8 cellular contexts compared by ENCODE assay signal in genomic region chr1:22930235-22930912, GRCh38. TPM values are rescaled to one million over a fixed set of nuclear protein-coding genes. Genes with fewer than 3 reads are reported as not detected.
DNase-seq lines count a peak whose midpoint lies in the region; ATAC-seq, FAIRE-seq and TF ChIP-seq lines count a peak whose summit lies in the region.

No MANE protein-coding gene starts in this region.

- H3K79me2 ChIP-seq in SK-N-SH (ENCODE audit: insufficient read depth) (no peaks in the 10 kb centered on the region), endothelial cell of umbilical vein (ENCODE audit: control insufficient read depth, insufficient read depth, low read length) (no peaks in the 10 kb centered on the region)

- peak; percentile 88 for TF ChIP-seq RAD21 in SK-N-SH (IDR thresholded peaks at IDR 0.05; ENCODE audit: low read length)

- H3K4me2 ChIP-seq in SK-N-SH (no peak overlapping the region), endothelial cell of umbilical vein (ENCODE audit: insufficient read depth, low read length) (no peak overlapping the region)

- POLR2A ChIA-PET in SK-N-SH (lab: Yijun Ruan, JAX) (no interaction called here), endothelial cell of umbilical vein (lab: Charles Lee) (no interaction called here)

- H3K27ac ChIP-seq in SK-N-SH (ENCODE audit: low read depth in 2 of 2, low read length in 1 of 2) (no peak overlapping the region), endothelial cell of umbilical vein (ENCODE audit: insufficient read depth, low read depth, low read length) (no peak overlapping the region), upper lobe of right lung (no peak overlapping the region)

- DNase-seq in D341Med (ENCODE audit: low spot score) = peak; percentile 88
- peak; percentile 12 for DNase-seq in HFFc6
- DNase-seq in SK-N-SH = peak; percentile 89
- peak; percentile 49 for DNase-seq in endothelial cell of umbilical vein (ENCODE audit: low read depth, low spot score)
- peak in 1 of 2 experiments; percentile 56 for DNase-seq in mesothelial cell of epicardium (ENCODE audit: low spot score in 2 of 2, unreplicated experiment in 2 of 2)
- peak; percentile 71 for DNase-seq in upper lobe of right lung

- TF ChIP-seq POLR2A in endothelial cell of umbilical vein (IDR thresholded peaks at IDR 0.05; ENCODE audit: low read depth, low read length) = no peak

- CTCF ChIA-PET in SK-N-SH (lab: Yijun Ruan, JAX) (interaction anchor here (0.5 to 5.9 kb wide), 40 partner anchors 9 to 513 kb away, joined by 3 to 70 read pairs (median 4); no protein-coding TSS in a partner anchor), endothelial cell of umbilical vein (lab: Charles Lee) (interaction anchor here (0.5 to 7.9 kb wide), 25 partner anchors 9 to 513 kb away, joined by 3 to 149 read pairs (median 5); no protein-coding TSS in a partner anchor)

- H3K4me1 Mint-ChIP-seq in HFFc6 (ENCODE audit: low read depth) (peaks cover 6% of the 10 kb centered on the region), mesothelial cell of epicardium (peaks cover 4% of the 10 kb centered on the region)

- no peak for TF ChIP-seq EP300 in SK-N-SH (IDR thresholded peaks at IDR 0.05; ENCODE audit: borderline replicate concordance in 1 of 2, low read depth in 1 of 2, low read length in 1 of 2)

- no peak overlapping the region for H3K4me3 Mint-ChIP-seq in HFFc6
- H3K4me3 Mint-ChIP-seq in mesothelial cell of epicardium = no peak overlapping the region

- peaks cover 43% of the 10 kb centered on the region for H3K27me3 Mint-ChIP-seq in HFFc6 (ENCODE audit: insufficient read depth)
- H3K27me3 Mint-ChIP-seq in mesothelial cell of epicardium (ENCODE audit: low read depth) = peaks cover 11% of the 10 kb centered on the region

- 23% methylated on average over 10 of the region's 11 CpGs for WGBS in SK-N-SH (ENCODE audit: low lambda C conversion rate)

- H3K9me3 ChIP-seq in SK-N-SH = no peaks in the 10 kb centered on the region
- no peaks in the 10 kb centered on the region for H3K9me3 ChIP-seq in endothelial cell of umbilical vein (replicated peaks; ENCODE audit: control insufficient read depth, insufficient read depth, low read length)
- H3K9me3 ChIP-seq in upper lobe of right lung = no peaks in the 10 kb centered on the region

- H3K27me3 ChIP-seq in SK-N-SH (ENCODE audit: insufficient read depth) = no peaks in the 10 kb centered on the region; the same call in 1 of the 2 replicates
- H3K27me3 ChIP-seq in endothelial cell of umbilical vein (ENCODE audit: control insufficient read depth in 2 of 2, insufficient read depth in 2 of 2, low read length in 2 of 2) = no peaks in the 10 kb centered on the region
- peaks cover 3% of the 10 kb centered on the region for H3K27me3 ChIP-seq in upper lobe of right lung

- H3K9ac ChIP-seq in SK-N-SH (no peak overlapping the region), endothelial cell of umbilical vein (replicated peaks; ENCODE audit: extremely low read depth, insufficient read depth, low read length) (no peak overlapping the region)

- H3K36me3 ChIP-seq in SK-N-SH (replicated peaks in 1 of 2; ENCODE audit: control insufficient read depth in 1 of 2, insufficient read depth in 2 of 2, low read length in 1 of 2) (no peaks in the 10 kb centered on the region), endothelial cell of umbilical vein (ENCODE audit: control insufficient read depth in 2 of 2, extremely low read depth in 1 of 2, insufficient read depth in 2 of 2, low read length in 2 of 2) (no peaks in the 10 kb centered on the region), upper lobe of right lung (no peaks in the 10 kb centered on the region)

- dilution Hi-C loops in endothelial cell of umbilical vein (cut with MboI; ENCODE audit: extremely low pct_ligation_motif_present, low sequenced_read_pairs) = no loop called here

- no peaks in the 10 kb centered on the region for H3F3A ChIP-seq in SK-N-SH (replicated peaks; ENCODE audit: insufficient read depth)

- H3K27ac Mint-ChIP-seq in HFFc6 (no peak overlapping the region), mesothelial cell of epicardium (no peak overlapping the region)

- no peaks in the 10 kb centered on the region for H3K9me1 ChIP-seq in endothelial cell of umbilical vein (replicated peaks; ENCODE audit: control insufficient read depth, extremely low read depth, insufficient read depth, low read length)

- intact Hi-C loops in endothelial cell of umbilical vein (cut with micrococcal nuclease) = loop anchor here (1.0 kb wide), 3 partner anchors 256 to 510 kb away; no protein-coding TSS in a partner anchor
- intact Hi-C loops in upper lobe of right lung (cut with DNase I) = no loop called here

- peak; percentile 69 for FAIRE-seq in endothelial cell of umbilical vein (lab: Jason Lieb, UNC)

- H3K4me1 ChIP-seq in SK-N-SH (ENCODE audit: control insufficient read depth in 1 of 2, insufficient read depth in 2 of 2, low read depth in 1 of 2, low read length in 1 of 2) (no peaks in the 10 kb centered on the region), endothelial cell of umbilical vein (ENCODE audit: control insufficient read depth, extremely low read depth, insufficient read depth, low read length) (no peaks in the 10 kb centered on the region), upper lobe of right lung (no peaks in the 10 kb centered on the region)

- H3K36me3 Mint-ChIP-seq in HFFc6 (ENCODE audit: low read depth) = no peaks in the 10 kb centered on the region
- H3K36me3 Mint-ChIP-seq in mesothelial cell of epicardium = no peaks in the 10 kb centered on the region

- peak; percentile 88 for TF ChIP-seq CTCF in HFFc6 (IDR thresholded peaks at IDR 0.05)
- TF ChIP-seq CTCF in SK-N-SH (IDR thresholded peaks at IDR 0.05) = peak; percentile 80
- peak; percentile 84 to 88 for TF ChIP-seq CTCF in endothelial cell of umbilical vein (IDR thresholded peaks at IDR 0.05; ENCODE audit: extremely low read depth in 1 of 2, insufficient read depth in 1 of 2, low read depth in 1 of 2, low read length in 2 of 2)
- peak; percentile 61 for TF ChIP-seq CTCF in mesothelial cell of epicardium (IDR thresholded peaks at IDR 0.05; ENCODE audit: unreplicated experiment)
- TF ChIP-seq CTCF in upper lobe of right lung (IDR thresholded peaks at IDR 0.05) = peak; percentile 65

- H4K20me1 ChIP-seq in SK-N-SH (ENCODE audit: insufficient read depth) = no peaks in the 10 kb centered on the region
- no peaks in the 10 kb centered on the region for H4K20me1 ChIP-seq in endothelial cell of umbilical vein (replicated peaks; ENCODE audit: control insufficient read depth, extremely low read depth, insufficient read depth, low read length)

- H2AFZ ChIP-seq in SK-N-SH (ENCODE audit: low read depth) = no peak overlapping the region
- H2AFZ ChIP-seq in endothelial cell of umbilical vein (ENCODE audit: low read depth, low read length) = no peak overlapping the region

- no peaks in the 10 kb centered on the region for H3K9me2 ChIP-seq in SK-N-SH

- H3K9me3 Mint-ChIP-seq in HFFc6 (no peaks in the 10 kb centered on the region; the same call in 1 of the 2 replicates), mesothelial cell of epicardium (peaks cover 6% of the 10 kb centered on the region)

- ATAC-seq in upper lobe of right lung = peak; percentile 89
- no peak for ATAC-seq in HG02970 (IDR thresholded peaks at IDR 0.05; ENCODE audit: low FRiP score, unreplicated experiment)
- ATAC-seq in GM19395 (IDR thresholded peaks at IDR 0.05; ENCODE audit: unreplicated experiment) = no peak

- BruUV-seq in endothelial cell of umbilical vein (replicated peaks; lab: Mats Ljungman, UMichigan) = no TSS peak

- H3K4me3 ChIP-seq in SK-N-SH (ENCODE audit: low read depth in 2 of 2, low read length in 1 of 2) = no peak overlapping the region
- no peak overlapping the region for H3K4me3 ChIP-seq in endothelial cell of umbilical vein (replicated peaks in 1 of 3; ENCODE audit: insufficient read depth in 1 of 3, low read depth in 1 of 3, low read length in 3 of 3)
- H3K4me3 ChIP-seq in upper lobe of right lung = no peak overlapping the region

TF ChIP-seq in SK-N-SH, 30 proteins besides CTCF, POLR2A, EP300 and RAD21 (continues in another document):
- no peak for TF ChIP-seq PBX3 (IDR thresholded peaks at IDR 0.05)
- TF ChIP-seq ELF1 (IDR thresholded peaks at IDR 0.05) = no peak
- TF ChIP-seq TEAD4 (IDR thresholded peaks at IDR 0.05; ENCODE audit: borderline replicate concordance, insufficient read depth) = no peak

TF ChIP-seq in endothelial cell of umbilical vein, 7 proteins besides CTCF, POLR2A, EP300 and RAD21:
- no peak for TF ChIP-seq MYC (IDR thresholded peaks at IDR 0.05; ENCODE audit: low read depth, low read length)
- no peak for TF ChIP-seq GATA2 (IDR thresholded peaks at IDR 0.05; ENCODE audit: insufficient read depth, insufficient read length, low read depth, low read length)
- no peak for TF ChIP-seq MAX (IDR thresholded peaks at IDR 0.05; ENCODE audit: insufficient read depth, insufficient read length)
- TF ChIP-seq POLR2AphosphoS5 (IDR thresholded peaks at IDR 0.05; ENCODE audit: insufficient read depth, low read depth, low read length) = no peak
- no peak for TF ChIP-seq EZH2 (IDR thresholded peaks at IDR 0.05; ENCODE audit: borderline replicate concordance, low read depth, low read length, severe bottlenecking)
- no peak for TF ChIP-seq FOS (IDR thresholded peaks at IDR 0.05; ENCODE audit: borderline replicate concordance, insufficient read depth, low read length)

RNA-seq across cellular contexts. Expression of gene LACTBL1, which starts 42.3 kb away (rescaled TPM):
- total RNA-seq in HFFc6 (2021; fragmentation: NEBNext Ultra II Directional; extraction: Animal tissue kit (Norgen Biotek cat#: 25700)) = not detected
- polyA plus RNA-seq in SK-N-SH (2012; rRNA removed) (not detected in 2 replicates), endothelial cell of umbilical vein (not detected in 2 replicates)
- polyA plus RNA-seq in SK-N-SH (2012; cell fraction: cytosol; rRNA removed) = not detected in 2 replicates
- not detected in 2 replicates for polyA plus RNA-seq in SK-N-SH (2012; cell fraction: nucleus; rRNA removed)
- total RNA-seq in endothelial cell of umbilical vein (not detected in 2 replicates), mesothelial cell of epicardium (not detected in 3 replicates), upper lobe of right lung (not detected)
- polyA plus RNA-seq in endothelial cell of umbilical vein (2011; cell fraction: cytosol; rRNA removed) = not detected in 2 replicates
- polyA plus RNA-seq in endothelial cell of umbilical vein (2011; cell fraction: nucleus; rRNA removed) = not detected in 2 replicates
- polyA plus RNA-seq in endothelial cell of umbilical vein (2012) = not detected in 2 replicates
- not detected in 2 replicates for polyA minus RNA-seq in endothelial cell of umbilical vein
- polyA minus RNA-seq in endothelial cell of umbilical vein (2011; cell fraction: cytosol; rRNA and poly(A)+ RNA removed) = not detected
- not detected in 2 replicates for polyA minus RNA-seq in endothelial cell of umbilical vein (2011; cell fraction: nucleus; rRNA and poly(A)+ RNA removed)
